ENCODE assay signal across 23 cellular contexts in the genomic region with DNA sequence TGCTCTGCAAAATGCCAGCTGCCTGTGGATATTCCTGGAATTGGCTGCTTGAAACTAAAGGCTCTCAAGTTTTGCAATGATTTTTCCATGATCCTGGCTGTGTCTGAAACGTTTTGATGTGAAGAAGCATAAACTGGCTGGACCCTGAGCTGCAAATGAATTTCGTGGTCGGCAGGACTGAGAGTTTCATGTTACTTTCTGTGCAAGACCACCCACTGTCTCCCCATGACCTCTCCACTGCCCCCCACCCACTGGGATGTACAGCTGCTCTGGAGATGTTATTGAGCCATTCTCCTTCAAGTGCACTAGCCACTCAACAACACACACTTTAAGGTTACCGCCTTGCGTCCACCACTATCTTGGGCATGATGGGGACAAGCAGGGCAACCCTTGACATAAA.
"Had no signal": no experiment of that assay in that cellular context is flagged by ENCODE, and none has a peak within 500 bp of the region (broad histone marks: within the 10 kb centered on the region; RNA-seq: fewer than 3 reads in every experiment).

No MANE protein-coding gene starts in this region.

- H3K27me3 Mint-ChIP-seq: naive thymus-derived CD8-positive, alpha-beta T cell had no signal

- H3K27ac Mint-ChIP-seq: mesothelial cell of epicardium; naive thymus-derived CD8-positive, alpha-beta T cell; nephron; progenitor cell of endocrine pancreas; stimulated activated effector memory CD8-positive, alpha-beta T cell treated with anti-CD3 and anti-CD28 coated beads, Interleukin-12 subunit alpha, Interleukin-12 subunit beta, amount 100 ng/mL, for 72 hours; stimulated activated naive CD8-positive, alpha-beta T cell treated with anti-CD3 and anti-CD28 coated beads, Interleukin-15, Interleukin-2, amounts not matched to agents 100 ng/mL and 50 ng/mL, for 24 hours had no signal

- ATAC-seq: left cardiac atrium; left lung; naive thymus-derived CD8-positive, alpha-beta T cell; right lobe of liver; stimulated activated effector memory CD8-positive, alpha-beta T cell treated with anti-CD3 and anti-CD28 coated beads, Interleukin-12 subunit alpha, Interleukin-12 subunit beta, amount 100 ng/mL, for 72 hours; upper lobe of right lung had no signal

- H3K27me3 ChIP-seq: left lung, ovary, right atrium auricular region, right lobe of liver, spleen, tibial artery, upper lobe of right lung had no signal

- H3K4me1 ChIP-seq: left lung, right atrium auricular region, right lobe of liver, suprapubic skin, tibial artery had no signal

- H3K4me1 Mint-ChIP-seq: mesothelial cell of epicardium; naive thymus-derived CD8-positive, alpha-beta T cell; stimulated activated effector memory CD8-positive, alpha-beta T cell treated with anti-CD3 and anti-CD28 coated beads, Interleukin-12 subunit alpha, Interleukin-12 subunit beta, amount 100 ng/mL, for 72 hours had no signal

- H3K4me3 ChIP-seq: left lung, lung, ovary, right atrium auricular region, right lobe of liver, skin epidermis, spleen, suprapubic skin, thoracic aorta, tibial artery, upper lobe of right lung had no signal

- DNase-seq: hippocampal formation; kidney glomerular epithelial cell; left cardiac atrium; left lung; mesendoderm; naive thymus-derived CD8-positive, alpha-beta T cell; ovary; right lobe of liver; spleen; stimulated activated CD4-positive, alpha-beta T cell treated with anti-CD3 and anti-CD28 coated beads, Interleukin-4, amount 100 ng/mL, for 24 hours; stimulated activated naive CD4-positive, alpha-beta T cell; tibial artery; upper lobe of right lung had no signal

- H3K36me3 ChIP-seq: left lung, ovary, right atrium auricular region, right lobe of liver, spleen, suprapubic skin, thoracic aorta, tibial artery, upper lobe of right lung had no signal

- H3K36me3 Mint-ChIP-seq: mesothelial cell of epicardium; naive thymus-derived CD8-positive, alpha-beta T cell; stimulated activated effector memory CD8-positive, alpha-beta T cell treated with anti-CD3 and anti-CD28 coated beads, Interleukin-12 subunit alpha, Interleukin-12 subunit beta, amount 100 ng/mL, for 72 hours had no signal

- H3K27ac ChIP-seq: left lung, ovary, right atrium auricular region, right lobe of liver, suprapubic skin, thoracic aorta, tibial artery, upper lobe of right lung had no signal

- H3K4me3 Mint-ChIP-seq: mesothelial cell of epicardium; naive thymus-derived CD8-positive, alpha-beta T cell; nephron; stimulated activated effector memory CD8-positive, alpha-beta T cell treated with anti-CD3 and anti-CD28 coated beads, Interleukin-12 subunit alpha, Interleukin-12 subunit beta, amount 100 ng/mL, for 72 hours; stimulated activated naive CD8-positive, alpha-beta T cell treated with anti-CD3 and anti-CD28 coated beads, Interleukin-15, Interleukin-2, amounts not matched to agents 100 ng/mL and 50 ng/mL, for 24 hours had no signal

- H3K9me3 ChIP-seq: ovary, right lobe of liver, suprapubic skin, thoracic aorta, upper lobe of right lung had no signal
